ENCODE assay signal across 16 cellular contexts in the genomic region with DNA sequence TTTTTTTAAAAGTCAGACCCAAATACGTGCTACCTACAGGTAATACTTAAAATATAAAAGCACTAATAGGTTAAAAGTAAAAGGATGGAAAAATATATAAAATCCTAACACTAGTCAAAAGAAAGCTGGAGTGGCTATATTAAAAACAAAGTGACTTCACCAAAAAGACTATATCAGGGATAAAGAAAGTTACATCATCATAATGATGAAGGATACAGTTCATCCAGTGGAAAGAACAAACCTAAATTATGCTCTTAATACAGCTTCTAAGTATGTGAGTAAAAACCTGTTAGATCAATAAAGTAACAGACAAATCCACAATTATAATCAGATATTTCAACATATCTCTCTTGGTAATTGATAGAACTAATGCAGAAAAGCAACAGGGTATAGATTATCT. TPM values are rescaled to one million over a fixed set of nuclear protein-coding genes. Genes with fewer than 3 reads are reported as not detected.
DNase-seq lines count a peak whose midpoint lies in the region; ATAC-seq, FAIRE-seq and TF ChIP-seq lines count a peak whose summit lies in the region.
"Had no signal": no experiment of that assay in that cellular context is flagged by ENCODE, and none has a peak within 500 bp of the region (broad histone marks: within the 10 kb centered on the region; RNA-seq: fewer than 3 reads in every experiment).

No MANE protein-coding gene starts in this region.

- TF ChIP-seq CTCF in NB4 (IDR thresholded peaks at IDR 0.05; ENCODE audit: low read depth, low read length): no peak
- TF ChIP-seq CTCF in astrocyte (IDR thresholded peaks at IDR 0.05; ENCODE audit: insufficient read depth, low read depth, low read length): no peak

- peaks cover 3% of the 10 kb centered on the region for H3K9me3 ChIP-seq in astrocyte (ENCODE audit: insufficient read depth, low read depth, low read length)
- H3K9me3 ChIP-seq in neuron (ENCODE audit: low read length): peaks cover 11% of the 10 kb centered on the region
- H3K9me3 ChIP-seq: neutrophil had no signal

- peaks cover 27% of the 10 kb centered on the region for H3K79me2 ChIP-seq in astrocyte (ENCODE audit: insufficient read depth, low read length)

- no peak overlapping the region for H3K9ac ChIP-seq in astrocyte (ENCODE audit: low read length)

- FAIRE-seq in astrocyte (lab: Jason Lieb, UNC): no peak

- no peaks in the 10 kb centered on the region for H4K20me1 ChIP-seq in astrocyte (ENCODE audit: insufficient read depth, low read length)

- H3K27me3 ChIP-seq in astrocyte (ENCODE audit: insufficient read depth, low read length) (no peaks in the 10 kb centered on the region), neuron (ENCODE audit: insufficient read depth, low read length) (no peaks in the 10 kb centered on the region)

- H2AFZ ChIP-seq in astrocyte (ENCODE audit: low read depth, low read length) (no peak overlapping the region), neuron (ENCODE audit: low read depth, low read length) (peak overlapping the region; percentile 89)

- no peak overlapping the region for H3K4me2 ChIP-seq in astrocyte (ENCODE audit: low read length)

- no peak for ATAC-seq in GM21528 (IDR thresholded peaks at IDR 0.05; ENCODE audit: low FRiP score, unreplicated experiment)
- ATAC-seq: left cardiac atrium had no signal

- H3K27ac ChIP-seq in astrocyte (ENCODE audit: low read depth, low read length): no peak overlapping the region
- H3K27ac ChIP-seq: neutrophil had no signal

- H3K27me3 Mint-ChIP-seq in activated CD4-positive, alpha-beta T cell treated with anti-CD3 and anti-CD28 coated beads, Interleukin-2, amount 10 ng/mL, durations not matched to agents 24 days and 14 days: peaks cover 8% of the 10 kb centered on the region
- no peaks in the 10 kb centered on the region for H3K27me3 Mint-ChIP-seq in astrocyte (ENCODE audit: low read depth, unreplicated experiment)

- intact Hi-C loops in activated CD4-positive, alpha-beta T cell treated with anti-CD3 and anti-CD28 coated beads, Interleukin-2, amount 10 ng/mL, durations not matched to agents 24 days and 14 days (cut with micrococcal nuclease): loop anchor here (2.0 to 5.0 kb wide), 3 partner anchors 35 to 86 kb away; a partner anchor contains a TSS

- H3K27ac Mint-ChIP-seq in activated CD4-positive, alpha-beta T cell treated with anti-CD3 and anti-CD28 coated beads, Interleukin-2, amount 10 ng/mL, durations not matched to agents 24 days and 14 days: no peak overlapping the region
- no peak overlapping the region for H3K27ac Mint-ChIP-seq in astrocyte (ENCODE audit: unreplicated experiment)

- H3K4me3 Mint-ChIP-seq in activated CD4-positive, alpha-beta T cell treated with anti-CD3 and anti-CD28 coated beads, Interleukin-2, amount 10 ng/mL, durations not matched to agents 24 days and 14 days: peak overlapping the region; percentile 100
- H3K4me3 Mint-ChIP-seq in astrocyte (ENCODE audit: unreplicated experiment): peak overlapping the region; percentile 98

- H3K9me3 Mint-ChIP-seq in activated CD4-positive, alpha-beta T cell treated with anti-CD3 and anti-CD28 coated beads, Interleukin-2, amount 10 ng/mL, durations not matched to agents 24 days and 14 days: peaks cover 32% of the 10 kb centered on the region
- H3K9me3 Mint-ChIP-seq in astrocyte (ENCODE audit: unreplicated experiment): peaks cover 13% of the 10 kb centered on the region

- H3K36me3 Mint-ChIP-seq in activated CD4-positive, alpha-beta T cell treated with anti-CD3 and anti-CD28 coated beads, Interleukin-2, amount 10 ng/mL, durations not matched to agents 24 days and 14 days (ENCODE audit: low read depth): peaks cover 28% of the 10 kb centered on the region
- no peaks in the 10 kb centered on the region for H3K36me3 Mint-ChIP-seq in astrocyte (ENCODE audit: low read depth, unreplicated experiment)

- peaks cover 34% of the 10 kb centered on the region for H3K4me1 Mint-ChIP-seq in activated CD4-positive, alpha-beta T cell treated with anti-CD3 and anti-CD28 coated beads, Interleukin-2, amount 10 ng/mL, durations not matched to agents 24 days and 14 days
- H3K4me1 Mint-ChIP-seq in astrocyte (ENCODE audit: low read depth, unreplicated experiment): peaks cover 7% of the 10 kb centered on the region

- H3K4me3 ChIP-seq in NB4 (ENCODE audit: low read depth, low read length): peak overlapping the region; percentile 83
- no peak overlapping the region for H3K4me3 ChIP-seq in astrocyte (ENCODE audit: insufficient read depth, low read depth, low read length)
- H3K4me3 ChIP-seq in neuron (ENCODE audit: low read length): peak overlapping the region; percentile 67

- TF ChIP-seq POLR2A in NB4 (IDR thresholded peaks at IDR 0.05; ENCODE audit: extremely low read depth, insufficient read length): no peak

- H3K36me3 ChIP-seq in astrocyte (ENCODE audit: insufficient read depth, low read length): no peaks in the 10 kb centered on the region
- H3K36me3 ChIP-seq in neuron (ENCODE audit: insufficient read depth, low read length): no peaks in the 10 kb centered on the region
- H3K36me3 ChIP-seq: neutrophil had no signal

- no peak for DNase-seq in activated CD4-positive, alpha-beta T cell treated with anti-CD3 and anti-CD28 coated beads, Interleukin-2, amount 10 ng/mL, durations not matched to agents 24 days and 14 days
- no peak for DNase-seq in activated CD4-positive, alpha-beta T cell treated with anti-CD3 and anti-CD28 coated beads, Interleukin-2, amount 50 U/mL, for 1 hour
- no peak for DNase-seq in NB4 (ENCODE audit: low read depth)
- no peak for DNase-seq in astrocyte (ENCODE audit: low read depth)
- DNase-seq in NCI-H128 (lab: John Stamatoyannopoulos, UW; ENCODE audit: unreplicated experiment): no peak
- no peak for DNase-seq in amygdala (lab: John Stamatoyannopoulos, UW)
- DNase-seq: activated CD4-positive, alpha-beta T cell treated with anti-CD3 and anti-CD28 coated beads, Interleukin-2, amount 50 U/mL, for 4 hours; effector CD4-positive, alpha-beta T cell; left cardiac atrium; NCI-H526 treated with DMSO at 0.1 percent for 48 hours; SIG-M5; stimulated activated CD4-positive, alpha-beta T cell treated with anti-CD3 and anti-CD28 coated beads, Interleukin-15, amount 100 ng/mL, for 24 hours; stimulated activated CD8-positive, alpha-beta memory T cell treated with anti-CD3 and anti-CD28 coated beads, Interleukin-4, amount 100 ng/mL, for 48 hours had no signal

- H3K4me1 ChIP-seq in astrocyte (ENCODE audit: insufficient read depth, low read length): peaks cover 6% of the 10 kb centered on the region
- H3K4me1 ChIP-seq in neuron (ENCODE audit: insufficient read depth, low read length): peaks cover 17% of the 10 kb centered on the region

RNA-seq across cellular contexts. Expression of a gene that starts 1.1 kb away (rescaled TPM):
- total RNA-seq in activated CD4-positive, alpha-beta T cell treated with anti-CD3 and anti-CD28 coated beads, Interleukin-2, amount 10 ng/mL, durations not matched to agents 24 days and 14 days: 19.5 and 24.6 TPM in 2 replicates
- 12.0 and 13.2 TPM in 2 replicates for total RNA-seq in astrocyte

RNA-seq across cellular contexts. Expression of a gene that starts 33.6 kb away (rescaled TPM):
- 14.7 and 16.1 TPM in 2 replicates for total RNA-seq in activated CD4-positive, alpha-beta T cell treated with anti-CD3 and anti-CD28 coated beads, Interleukin-2, amount 10 ng/mL, durations not matched to agents 24 days and 14 days
- total RNA-seq in astrocyte: 17.3 and 18.7 TPM in 2 replicates
